In the genomic region with DNA sequence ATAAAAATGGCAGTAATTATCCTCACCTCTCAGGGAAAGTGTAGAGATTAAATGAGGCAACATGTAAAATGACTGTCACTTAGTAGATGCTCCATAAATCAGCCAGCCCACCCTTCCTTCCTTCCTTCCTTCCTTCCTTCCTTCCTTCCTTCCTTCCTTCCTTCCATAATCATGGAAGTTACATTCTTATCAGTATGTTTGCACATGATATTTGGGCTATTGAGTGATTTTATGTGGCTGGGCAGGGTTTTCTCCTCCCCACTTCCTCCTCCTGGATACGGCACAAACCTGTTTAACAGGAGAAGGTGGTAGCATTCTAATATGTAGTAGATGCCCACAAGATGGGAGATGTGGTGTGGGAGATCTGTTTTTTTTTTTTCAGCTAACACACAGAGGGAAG, we compare ENCODE assay signal across 26 cellular contexts. TPM values are rescaled to one million over a fixed set of nuclear protein-coding genes. Genes with fewer than 3 reads are reported as not detected.
A peak's percentile ranks its signal among the peaks of the same experiment; 100 is the strongest.
DNase-seq lines count a peak whose midpoint lies in the region; ATAC-seq and TF ChIP-seq lines count a peak whose summit lies in the region.
"Had no signal": no experiment of that assay in that cellular context is flagged by ENCODE, and none has a peak within 500 bp of the region (broad histone marks: within the 10 kb centered on the region; RNA-seq: fewer than 3 reads in every experiment).

No MANE protein-coding gene starts in this region.

- CTCF ChIA-PET in A673 (lab: Charles Lee): interaction anchor here (1.3 to 1.7 kb wide), 2 partner anchors 16 to 179 kb away, joined by 4 read pairs; partner anchors contain the start of gene RNF141
- CTCF ChIA-PET in HCT116 (lab: Charles Lee): no interaction called here

- no peaks in the 10 kb centered on the region for H3K27me3 ChIP-seq in A673 (replicated peaks; ENCODE audit: insufficient read depth, low read depth, low read length, poor library complexity)
- no peaks in the 10 kb centered on the region for H3K27me3 ChIP-seq in HCT116 (ENCODE audit: insufficient read depth, low read length)
- H3K27me3 ChIP-seq in upper lobe of left lung: no peaks in the 10 kb centered on the region
- H3K27me3 ChIP-seq: BLaER1 treated with 17β-estradiol and CSF1 and Interleukin-3, amounts not matched to agents 10 nM and 100 nM; Peyer's patch had no signal

- TF ChIP-seq POLR2A in HCT116 (IDR thresholded peaks at IDR 0.05; ENCODE audit: borderline replicate concordance, extremely low read depth, insufficient read depth, insufficient read length) (no peak), upper lobe of left lung (IDR thresholded peaks at IDR 0.05) (no peak)

- BruUV-seq in A673 (replicated peaks; lab: Mats Ljungman, UMichigan): no TSS peak
- BruUV-seq in HCT116 (replicated peaks; lab: Mats Ljungman, UMichigan): no TSS peak

- no peak overlapping the region for H2AFZ ChIP-seq in HCT116 (ENCODE audit: low read depth, low read length, poor library complexity, severe bottlenecking)
- H2AFZ ChIP-seq: GM23338 had no signal

- peaks cover 40% of the 10 kb centered on the region for H3K4me1 ChIP-seq in A673 (ENCODE audit: insufficient read depth, low read length, poor library complexity, severe bottlenecking)
- peaks cover 14 to 27% of the 10 kb centered on the region in 2 experiments for H3K4me1 ChIP-seq in HCT116 (ENCODE audit: control insufficient read depth in 1 of 2, insufficient read depth in 2 of 2, low read length in 2 of 2)
- peaks cover 0 to 11% (median 2%) of the 10 kb centered on the region in 4 donors for H3K4me1 ChIP-seq in upper lobe of left lung
- H3K4me1 ChIP-seq: HAP-1, Peyer's patch had no signal

- H3K4me2 ChIP-seq in HCT116 (ENCODE audit: low read length): 0 out of 2 replicates have a peak overlapping the region, but pooled peaks have one; percentile 2
- H3K4me2 ChIP-seq: GM23338, SK-N-SH had no signal

- TF ChIP-seq EP300 in upper lobe of left lung (IDR thresholded peaks at IDR 0.05): no peak

- ATAC-seq in HCT116 (no peak), left colon (peak; percentile 52), GM18861 (IDR thresholded peaks at IDR 0.05; ENCODE audit: unreplicated experiment) (no peak), HG03196 (IDR thresholded peaks at IDR 0.05; ENCODE audit: unreplicated experiment) (no peak), upper lobe of left lung (ENCODE audit: low FRiP score in 2 of 2) (no peak)
- ATAC-seq: GM23338 had no signal

- intact Hi-C loops in A673 (cut with micrococcal nuclease; ENCODE audit: unreplicated experiment) (loop anchor here (1.0 to 5.0 kb wide), 2 partner anchors 94 to 149 kb away; no protein-coding TSS in a partner anchor), HCT116 (cut with micrococcal nuclease) (no loop called here), left colon (cut with DNase I, micrococcal nuclease) (no loop called here)

- H3K36me3 ChIP-seq in A673 (ENCODE audit: insufficient read depth, low read length, poor library complexity, severe bottlenecking) (no peaks in the 10 kb centered on the region), HCT116 (ENCODE audit: control insufficient read depth in 1 of 2, insufficient read depth in 2 of 2, low read length in 2 of 2) (no peaks in the 10 kb centered on the region), SK-N-MC (ENCODE audit: insufficient read depth, low read length) (peaks cover 16% of the 10 kb centered on the region), upper lobe of left lung (no peaks in the 10 kb centered on the region)
- H3K36me3 ChIP-seq: BLaER1 treated with 17β-estradiol and CSF1 and Interleukin-3, amounts not matched to agents 10 nM and 100 nM; HAP-1; Peyer's patch had no signal

- no peak for TF ChIP-seq RAD21 in HCT116 (IDR thresholded peaks at IDR 0.05; ENCODE audit: low read depth)

- peak; percentile 93 for DNase-seq in A673 (ENCODE audit: low spot score)
- DNase-seq in HCT116 (ENCODE audit: low read depth, low spot score): no peak
- peak; percentile 97 for DNase-seq in SK-N-MC (ENCODE audit: low read depth, low spot score)
- DNase-seq in left colon: no peak
- no peak for DNase-seq in upper lobe of left lung
- DNase-seq: AML-193; CD4-positive, alpha-beta T cell; COR-L47; DMS 273 treated with DMSO at 0.1 percent for 48 hours; DND-41; NCI-H1092 treated with DMSO at 0.1 percent for 48 hours; NCI-H1436; NCI-H187; NCI-H2081 treated with DMSO at 0.1 percent for 48 hours; NCI-H2171; NCI-H226; NCI-H510A; NCI-H69; Peyer's patch; SIG-M5; SK-N-SH had no signal

- H3K27ac ChIP-seq in A673 (ENCODE audit: low read depth, low read length, poor library complexity, severe bottlenecking): peak overlapping the region; percentile 100
- H3K27ac ChIP-seq in HCT116 (ENCODE audit: low read depth, low read length): no peak overlapping the region
- H3K27ac ChIP-seq in SK-N-MC: peak overlapping the region; percentile 100
- no peak overlapping the region for H3K27ac ChIP-seq in upper lobe of left lung
- H3K27ac ChIP-seq: BLaER1 treated with 17β-estradiol and CSF1 and Interleukin-3, amounts not matched to agents 10 nM and 100 nM; Peyer's patch had no signal

- RAD21 ChIA-PET in HCT116 (lab: Charles Lee; ENCODE audit: low non-redundant PET in 1 of 2, low total read pairs in 2 of 2, uncharacterized antibody in 2 of 2, unreplicated experiment in 2 of 2): no interaction called here

- TF ChIP-seq CTCF in A673 (conservative IDR thresholded peaks at IDR 0.05; ENCODE audit: low read depth, low read length) (no peak), HCT116 (IDR thresholded peaks at IDR 0.05 in 2 of 3, conservative IDR thresholded peaks at IDR 0.05 in 1 of 3; ENCODE audit: borderline replicate concordance in 1 of 3, insufficient read depth in 1 of 3, low read depth in 2 of 3, low read length in 2 of 3) (no peak), upper lobe of left lung (IDR thresholded peaks at IDR 0.05) (no peak)

- H4K20me1 ChIP-seq in HCT116 (ENCODE audit: insufficient read depth): no peaks in the 10 kb centered on the region
- H4K20me1 ChIP-seq: BLaER1 treated with 17β-estradiol and CSF1 and Interleukin-3, amounts not matched to agents 10 nM and 100 nM had no signal

- POLR2A ChIA-PET in A673 (lab: Charles Lee; ENCODE audit: low non-redundant PET) (interaction anchor here (0.7 kb wide), 1 partner anchor 150 kb away, joined by 5 read pairs; no protein-coding TSS in a partner anchor), HCT116 (lab: Charles Lee) (no interaction called here)

- H3K9me2 ChIP-seq in HCT116 (ENCODE audit: insufficient read depth): no peaks in the 10 kb centered on the region
- H3K9me2 ChIP-seq: SK-N-SH had no signal

- H3K9me3 ChIP-seq in A673 (ENCODE audit: low read depth, low read length, poor library complexity, severe bottlenecking) (peaks cover 16% of the 10 kb centered on the region), HCT116 (ENCODE audit: control insufficient read depth in 1 of 2, insufficient read depth in 1 of 2, low read depth in 1 of 2, low read length in 2 of 2) (peaks cover 0 to 5% of the 10 kb centered on the region in 2 experiments; a peak in 1 of 4 replicates), SK-N-MC (ENCODE audit: low read depth, low read length) (peaks cover 3% of the 10 kb centered on the region; the same call in 1 of the 2 replicates), upper lobe of left lung (peaks cover 0 to 3% (median 0%) of the 10 kb centered on the region in 4 donors)
- H3K9me3 ChIP-seq: HAP-1, SK-N-SH had no signal

- H3K79me2 ChIP-seq in HCT116 (ENCODE audit: insufficient read depth, low read length): no peaks in the 10 kb centered on the region

- 43 to 48% methylated on average over 1 of the region's 1 CpG for WGBS in upper lobe of left lung, 2 donors

- H3K4me3 ChIP-seq in A673 (ENCODE audit: low read depth, low read length, poor library complexity, severe bottlenecking) (no peak overlapping the region), HCT116 (replicated peaks in 1 of 2; ENCODE audit: low read depth in 1 of 2, low read length in 2 of 2) (no peak overlapping the region), SK-N-MC (peak overlapping the region; percentile 59), upper lobe of left lung (no peak overlapping the region)
- H3K4me3 ChIP-seq: BLaER1 treated with 17β-estradiol and CSF1 and Interleukin-3, amounts not matched to agents 10 nM and 100 nM; GM23338; HAP-1; Peyer's patch had no signal

- H3K9ac ChIP-seq in HCT116 (ENCODE audit: low read length): no peak overlapping the region
- peak overlapping the region; percentile 90 for H3K9ac ChIP-seq in SK-N-MC (ENCODE audit: insufficient read length)
- H3K9ac ChIP-seq: BLaER1 treated with 17β-estradiol and CSF1 and Interleukin-3, amounts not matched to agents 10 nM and 100 nM; SK-N-SH had no signal

TF ChIP-seq in HCT116, 20 proteins besides CTCF, POLR2A, EP300 and RAD21 (continues in another document):
- TF ChIP-seq, protein P1, sequence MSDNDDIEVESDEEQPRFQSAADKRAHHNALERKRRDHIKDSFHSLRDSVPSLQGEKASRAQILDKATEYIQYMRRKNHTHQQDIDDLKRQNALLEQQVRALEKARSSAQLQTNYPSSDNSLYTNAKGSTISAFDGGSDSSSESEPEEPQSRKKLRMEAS (IDR thresholded peaks at IDR 0.05): no peak
- TF ChIP-seq EGR1 (IDR thresholded peaks at IDR 0.05; ENCODE audit: low read depth) (no peak), JUND (IDR thresholded peaks at IDR 0.05) (no peak), CBX3 (IDR thresholded peaks at IDR 0.05; ENCODE audit: low read depth) (no peak), SP1 (IDR thresholded peaks at IDR 0.05; ENCODE audit: low read depth) (no peak), SIN3A (IDR thresholded peaks at IDR 0.05; ENCODE audit: low read depth) (no peak), EZH2 (IDR thresholded peaks at IDR 0.05) (no peak), ELF1 (IDR thresholded peaks at IDR 0.05; ENCODE audit: borderline replicate concordance, low read depth) (no peak), ZNF274 (IDR thresholded peaks at IDR 0.05; ENCODE audit: low read depth, low read length) (no peak), CEBPB (IDR thresholded peaks at IDR 0.05; ENCODE audit: low read depth) (no peak), EZH2phosphoT487 (IDR thresholded peaks at IDR 0.05; ENCODE audit: borderline replicate concordance) (no peak), FOSL1 (IDR thresholded peaks at IDR 0.05; ENCODE audit: low read depth) (no peak), YY1 (IDR thresholded peaks at IDR 0.05; ENCODE audit: extremely low read depth, insufficient replicate concordance, low read depth, low read length) (no peak)

RNA-seq across cellular contexts. Expression of gene LYVE1, which starts 11.9 kb away (rescaled TPM):
- total RNA-seq in A673 (2021): 0.11 and 0.15 TPM in 2 replicates
- 0.34 TPM for total RNA-seq in HCT116 (2021; ENCODE audit: unreplicated experiment)
- polyA plus RNA-seq in HCT116 (2012): not detected in 2 replicates
- 10 to 100 TPM; 31.3 to 39.4 TPM for total RNA-seq in left colon
- total RNA-seq in upper lobe of left lung: 100 to 1,000 TPM in 1 of 6 donors, 10 to 100 TPM in 4, 1 to 10 TPM in 1; 5.2 to 105 (median 24.6) TPM
- total RNA-seq: CD4-positive, alpha-beta T cell had no signal
- polyA plus RNA-seq: GM23338, SK-N-SH had no signal

RNA-seq across cellular contexts. Expression of gene RNF141, which starts 15.6 kb away (rescaled TPM):
- total RNA-seq in A673 (2021) (36.4 and 48.4 TPM in 2 replicates), HCT116 (2021; ENCODE audit: unreplicated experiment) (133 TPM), left colon (10 to 100 TPM; 36.5 to 40.4 TPM), upper lobe of left lung (10 to 100 TPM; 13.2 to 74.6 (median 43.1) TPM)
- polyA plus RNA-seq in HCT116 (2012): 44.4 and 49.4 TPM in 2 replicates

Comparison
In these comparisons a context has a peak if more than half of its experiments do, and no peak if none do; other contexts are left out.
1. DNase-seq: peak in A673 (single experiment) and SK-N-MC (single experiment); none in HCT116 (single experiment), left colon (0 of 2) and upper lobe of left lung (0 of 2).
2. H3K27ac ChIP-seq: peak in A673 (single experiment) and SK-N-MC (single experiment); none in HCT116 (single experiment) and upper lobe of left lung (0 of 4).